Comparison of ENCODE assay signal across 8 cellular contexts in genomic region chr6:44655368-44656342, GRCh38.
A peak's percentile ranks its signal among the peaks of the same experiment; 100 is the strongest.
DNase-seq lines count a peak whose midpoint lies in the region; ATAC-seq and TF ChIP-seq lines count a peak whose summit lies in the region.

No MANE protein-coding gene starts in this region.

- H3K4me1 ChIP-seq in lower lobe of right lung = peaks cover 9% of the 10 kb centered on the region

- no peaks in the 10 kb centered on the region for H3K36me3 ChIP-seq in lower lobe of right lung

- H3K27ac Mint-ChIP-seq in dendritic cell treated with granulocyte-macrophage colony-stimulating factor and Interleukin-4, amounts not matched to agents 40 ng/mL and 50 ng/mL, for 4 days = peak overlapping the region; percentile 37

- peak; percentile 73 for ATAC-seq in HG02759 (IDR thresholded peaks at IDR 0.05; ENCODE audit: unreplicated experiment)
- peak; percentile 83 to 86 for ATAC-seq in lower lobe of right lung
- ATAC-seq in GM21367 (IDR thresholded peaks at IDR 0.05; ENCODE audit: unreplicated experiment) = no peak

- no peaks in the 10 kb centered on the region for H3K36me3 Mint-ChIP-seq in dendritic cell treated with granulocyte-macrophage colony-stimulating factor and Interleukin-4, amounts not matched to agents 40 ng/mL and 50 ng/mL, for 4 days (ENCODE audit: low read depth)

- H3K4me3 Mint-ChIP-seq in dendritic cell treated with granulocyte-macrophage colony-stimulating factor and Interleukin-4, amounts not matched to agents 40 ng/mL and 50 ng/mL, for 4 days = no peak overlapping the region

- in situ Hi-C loops in Caki2 (cut with HindIII; ENCODE audit: low pct_unique_long_range_greater_than_20kb, low sequenced_read_pairs) = no loop called here

- peaks cover 30% of the 10 kb centered on the region for H3K4me1 Mint-ChIP-seq in dendritic cell treated with granulocyte-macrophage colony-stimulating factor and Interleukin-4, amounts not matched to agents 40 ng/mL and 50 ng/mL, for 4 days (ENCODE audit: low read depth)

- no peak overlapping the region for H3K27ac ChIP-seq in lower lobe of right lung

- peaks cover 4% of the 10 kb centered on the region for H3K27me3 ChIP-seq in lower lobe of right lung (ENCODE audit: low read depth)

- TF ChIP-seq CTCF in lower lobe of right lung (IDR thresholded peaks at IDR 0.05) = peak; percentile 94

- peak; percentile 54 for DNase-seq in Caki2 (ENCODE audit: low read depth)
- peak; percentile 23 for DNase-seq in NCI-H774 (lab: John Stamatoyannopoulos, UW)
- DNase-seq in activated CD4-positive, alpha-beta T cell treated with anti-CD3 and anti-CD28 coated beads, Interleukin-2, amount 50 U/mL, for 4 hours = peak; percentile 57 to 68
- peak; percentile 80 for DNase-seq in lower lobe of right lung
- DNase-seq in stimulated activated CD4-positive, alpha-beta T cell treated with anti-CD3 and anti-CD28 coated beads, TNF-alpha, amount 100 ng/mL, for 4 hours (ENCODE audit: low read depth in 3 of 3) = peak; percentile 45 to 65 (median 51)

- H3K9me3 ChIP-seq in lower lobe of right lung = no peaks in the 10 kb centered on the region

- intact Hi-C loops in dendritic cell treated with granulocyte-macrophage colony-stimulating factor and Interleukin-4, amounts not matched to agents 40 ng/mL and 50 ng/mL, for 4 days (cut with micrococcal nuclease) = loop anchor here (2.0 kb wide), 2 partner anchors 763 to 1059 kb away; no protein-coding TSS in a partner anchor
- intact Hi-C loops in lower lobe of right lung (cut with DNase I) = no loop called here

- H3K27me3 Mint-ChIP-seq in dendritic cell treated with granulocyte-macrophage colony-stimulating factor and Interleukin-4, amounts not matched to agents 40 ng/mL and 50 ng/mL, for 4 days = peaks cover 20% of the 10 kb centered on the region

- peaks cover 8% of the 10 kb centered on the region for H3K9me3 Mint-ChIP-seq in dendritic cell treated with granulocyte-macrophage colony-stimulating factor and Interleukin-4, amounts not matched to agents 40 ng/mL and 50 ng/mL, for 4 days

- H3K4me3 ChIP-seq in lower lobe of right lung = no peak overlapping the region

Comparison
In these comparisons a context has a peak if more than half of its experiments do, and no peak if none do; other contexts are left out.
1. DNase-seq: peak in every context shown above with its lines; median percentile 80 in lower lobe of right lung; 62 in activated CD4-positive, alpha-beta T cell treated with anti-CD3 and anti-CD28 coated beads, Interleukin-2, amount 50 U/mL, for 4 hours; 54 in Caki2; 51 in stimulated activated CD4-positive, alpha-beta T cell treated with anti-CD3 and anti-CD28 coated beads, TNF-alpha, amount 100 ng/mL, for 4 hours; 23 in NCI-H774.